1 cellular context compared by ENCODE assay signal in genomic region chr19:31772915-31773314, GRCh38.
TF ChIP-seq lines count a peak whose summit lies in the region.

No MANE protein-coding gene starts in this region.

TF ChIP-seq in H1, 55 proteins besides CTCF, POLR2A, EP300 and RAD21:
- TF ChIP-seq KDM5A (IDR thresholded peaks at IDR 0.05; ENCODE audit: low read length) (no peak), SIRT6 (IDR thresholded peaks at IDR 0.05; ENCODE audit: low read length) (no peak), NANOG (IDR thresholded peaks at IDR 0.05; ENCODE audit: insufficient read depth, low read depth, low read length, poor library complexity, severe bottlenecking) (no peak), CHD7 (IDR thresholded peaks at IDR 0.05; ENCODE audit: insufficient replicate concordance, low read length) (no peak), KDM1A (IDR thresholded peaks at IDR 0.05; ENCODE audit: borderline replicate concordance, low read length) (no peak), TEAD4 (IDR thresholded peaks at IDR 0.05; ENCODE audit: low read depth, low read length) (no peak), BCL11A (IDR thresholded peaks at IDR 0.05; ENCODE audit: low read depth in 2 of 2, low read length in 2 of 2) (no peak), SP4 (IDR thresholded peaks at IDR 0.05; ENCODE audit: low read length) (no peak), ATF3 (IDR thresholded peaks at IDR 0.05; ENCODE audit: insufficient read depth, low read depth, low read length) (no peak), GTF2F1 (IDR thresholded peaks at IDR 0.05; ENCODE audit: borderline replicate concordance, low read depth, low read length) (no peak), CTBP2 (IDR thresholded peaks at IDR 0.05; ENCODE audit: borderline replicate concordance, insufficient read depth, insufficient read length, low read length) (no peak), SP2 (IDR thresholded peaks at IDR 0.05; ENCODE audit: low read length) (no peak), SUZ12 (IDR thresholded peaks at IDR 0.05; ENCODE audit: low read length) (no peak), YY1 (IDR thresholded peaks at IDR 0.05; ENCODE audit: low read depth, low read length) (no peak), PHF8 (conservative IDR thresholded peaks at IDR 0.05; ENCODE audit: low read depth, low read length) (no peak), TAF7 (optimal IDR thresholded peaks at IDR 0.05; ENCODE audit: borderline replicate concordance, low read depth, low read length) (no peak)
TF ChIP-seq in H1: peak in this region for 0.
